Comparison of ENCODE assay signal across 9 cellular contexts in the genomic region with DNA sequence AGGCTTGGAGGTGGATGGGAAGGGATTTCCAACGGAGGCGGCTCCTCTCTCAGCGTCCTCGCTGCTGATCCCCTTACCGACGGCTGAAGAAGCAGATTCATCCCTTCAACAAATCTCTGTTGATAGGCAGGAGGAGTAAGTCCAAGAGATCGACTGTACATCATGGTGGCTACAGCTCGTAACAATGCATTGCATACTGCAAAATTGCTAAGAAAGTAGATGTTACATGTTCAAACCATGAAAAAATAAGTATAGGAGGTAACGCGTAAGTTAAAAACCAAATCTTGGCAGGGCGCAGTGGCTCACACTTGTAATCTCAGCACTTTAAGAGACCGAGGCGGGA. TPM values are rescaled to one million over a fixed set of nuclear protein-coding genes. Genes with fewer than 3 reads are reported as not detected.
A peak's percentile ranks its signal among the peaks of the same experiment; 100 is the strongest.
DNase-seq lines count a peak whose midpoint lies in the region; ATAC-seq, FAIRE-seq and TF ChIP-seq lines count a peak whose summit lies in the region.
"Had no signal": no experiment of that assay in that cellular context is flagged by ENCODE, and none has a peak within 500 bp of the region (broad histone marks: within the 10 kb centered on the region; RNA-seq: fewer than 3 reads in every experiment).

No MANE protein-coding gene starts in this region.

- H3K27me3 ChIP-seq in Panc1 (ENCODE audit: control insufficient read depth, insufficient read depth, low read length), result no peaks in the 10 kb centered on the region
- H3K27me3 ChIP-seq in endodermal cell (ENCODE audit: control insufficient read depth, insufficient read depth, low read length, poor library complexity, severe bottlenecking), result peaks cover 40% of the 10 kb centered on the region
- H3K27me3 ChIP-seq: upper lobe of right lung had no signal

- intact Hi-C loops in Panc1 (cut with micrococcal nuclease; ENCODE audit: unreplicated experiment), result no loop called here

- POLR2A ChIA-PET in Panc1 (lab: Charles Lee), result no interaction called here

- H3K27me3 Mint-ChIP-seq in activated CD8-positive, alpha-beta memory T cell treated with anti-CD3 and anti-CD28 coated beads, Interleukin-2, amount 10 ng/mL, durations not matched to agents 7 days and 5 days, result peaks cover 12% of the 10 kb centered on the region
- H3K27me3 Mint-ChIP-seq in endodermal cell (ENCODE audit: insufficient read depth), result peaks cover 21% of the 10 kb centered on the region

- DNase-seq in activated CD8-positive, alpha-beta memory T cell treated with anti-CD3 and anti-CD28 coated beads, Interleukin-2, amount 10 ng/mL, durations not matched to agents 7 days and 5 days, result no peak
- no peak for DNase-seq in activated CD8-positive, alpha-beta memory T cell treated with anti-CD3 and anti-CD28 coated beads, Interleukin-2, amount 50 U/mL, for 4 hours
- DNase-seq in Panc1 (ENCODE audit: low read depth, low spot score), result no peak
- DNase-seq in endodermal cell, result no peak
- DNase-seq in stimulated activated effector memory CD8-positive, alpha-beta T cell treated with anti-CD3 and anti-CD28 coated beads, Interleukin-12 subunit alpha, Interleukin-12 subunit beta, amount 100 ng/mL, for 72 hours (ENCODE audit: low spot score in 2 of 2), result no peak
- no peak for DNase-seq in stimulated activated CD4-positive, alpha-beta T cell treated with anti-CD3 and anti-CD28 coated beads, Interleukin-15, amount 100 ng/mL, for 24 hours
- no peak for DNase-seq in GM12892 (ENCODE audit: insufficient read length)

- CTCF ChIA-PET in activated CD8-positive, alpha-beta memory T cell treated with anti-CD3 and anti-CD28 coated beads, Interleukin-2, amount 10 ng/mL, durations not matched to agents 7 days and 5 days (lab: Charles Lee), result interaction anchor here (1.8 to 3.9 kb wide), 2 partner anchors 9 to 79 kb away, joined by 5 to 15 read pairs; a partner anchor contains a TSS
- CTCF ChIA-PET in Panc1 (lab: Charles Lee), result no interaction called here

- TF ChIP-seq POLR2A in GM12892 (IDR thresholded peaks at IDR 0.05; ENCODE audit: low read depth, low read length), result no peak

- TF ChIP-seq CTCF in Panc1 (IDR thresholded peaks at IDR 0.05) (no peak), endodermal cell (conservative IDR thresholded peaks at IDR 0.05) (no peak)

- no peaks in the 10 kb centered on the region for H3K9me3 Mint-ChIP-seq in activated CD8-positive, alpha-beta memory T cell treated with anti-CD3 and anti-CD28 coated beads, Interleukin-2, amount 10 ng/mL, durations not matched to agents 7 days and 5 days (ENCODE audit: low read depth)
- peaks cover 3% of the 10 kb centered on the region for H3K9me3 Mint-ChIP-seq in endodermal cell
- H3K9me3 Mint-ChIP-seq in stimulated activated effector memory CD8-positive, alpha-beta T cell treated with anti-CD3 and anti-CD28 coated beads, Interleukin-12 subunit alpha, Interleukin-12 subunit beta, amount 100 ng/mL, for 72 hours, result no peaks in the 10 kb centered on the region

- H3K27ac ChIP-seq in Panc1 (ENCODE audit: low read length) (no peak overlapping the region), endodermal cell (ENCODE audit: low read depth, low read length) (no peak overlapping the region)

- peaks cover 25% of the 10 kb centered on the region for H3K36me3 Mint-ChIP-seq in activated CD8-positive, alpha-beta memory T cell treated with anti-CD3 and anti-CD28 coated beads, Interleukin-2, amount 10 ng/mL, durations not matched to agents 7 days and 5 days
- H3K36me3 Mint-ChIP-seq in endodermal cell (ENCODE audit: low read depth), result peaks cover 25% of the 10 kb centered on the region
- peaks cover 19% of the 10 kb centered on the region for H3K36me3 Mint-ChIP-seq in stimulated activated effector memory CD8-positive, alpha-beta T cell treated with anti-CD3 and anti-CD28 coated beads, Interleukin-12 subunit alpha, Interleukin-12 subunit beta, amount 100 ng/mL, for 72 hours

- ATAC-seq in activated CD8-positive, alpha-beta memory T cell treated with anti-CD3 and anti-CD28 coated beads, Interleukin-2, amount 10 ng/mL, durations not matched to agents 7 days and 5 days, result no peak
- ATAC-seq in Panc1 (no peak), HG03108 (IDR thresholded peaks at IDR 0.05; ENCODE audit: unreplicated experiment) (no peak)
- ATAC-seq in stimulated activated effector memory CD8-positive, alpha-beta T cell treated with anti-CD3 and anti-CD28 coated beads, Interleukin-12 subunit alpha, Interleukin-12 subunit beta, amount 100 ng/mL, for 72 hours, result no peak

- BruUV-seq in Panc1 (replicated peaks; lab: Mats Ljungman, UMichigan), result no TSS peak

- H3K4me1 ChIP-seq in Panc1 (ENCODE audit: control insufficient read depth, insufficient read depth, low read length) (peaks cover 3% of the 10 kb centered on the region; the same call in 1 of the 2 replicates), endodermal cell (ENCODE audit: control insufficient read depth, insufficient read depth, low read length) (peaks cover 3% of the 10 kb centered on the region)
- H3K4me1 ChIP-seq: upper lobe of right lung had no signal

- H3K4me3 ChIP-seq in Panc1 (ENCODE audit: low read depth in 2 of 2, low read length in 2 of 2) (peak overlapping the region; percentile 30 to 88), endodermal cell (ENCODE audit: low read length) (no peak overlapping the region)

- no peak for FAIRE-seq in GM12892 (lab: Jason Lieb, UNC)

- in situ Hi-C loops in Panc1 (cut with HindIII; ENCODE audit: low pct_unique_long_range_greater_than_20kb, low sequenced_read_pairs), result no loop called here

- no peak overlapping the region for H3K27ac Mint-ChIP-seq in activated CD8-positive, alpha-beta memory T cell treated with anti-CD3 and anti-CD28 coated beads, Interleukin-2, amount 10 ng/mL, durations not matched to agents 7 days and 5 days
- H3K27ac Mint-ChIP-seq in endodermal cell, result no peak overlapping the region
- no peak overlapping the region for H3K27ac Mint-ChIP-seq in stimulated activated effector memory CD8-positive, alpha-beta T cell treated with anti-CD3 and anti-CD28 coated beads, Interleukin-12 subunit alpha, Interleukin-12 subunit beta, amount 100 ng/mL, for 72 hours

- peaks cover 14% of the 10 kb centered on the region for H3K4me1 Mint-ChIP-seq in activated CD8-positive, alpha-beta memory T cell treated with anti-CD3 and anti-CD28 coated beads, Interleukin-2, amount 10 ng/mL, durations not matched to agents 7 days and 5 days
- H3K4me1 Mint-ChIP-seq in endodermal cell, result peaks cover 4% of the 10 kb centered on the region
- peaks cover 33% of the 10 kb centered on the region for H3K4me1 Mint-ChIP-seq in stimulated activated effector memory CD8-positive, alpha-beta T cell treated with anti-CD3 and anti-CD28 coated beads, Interleukin-12 subunit alpha, Interleukin-12 subunit beta, amount 100 ng/mL, for 72 hours

- H3K36me3 ChIP-seq in Panc1 (ENCODE audit: control insufficient read depth, insufficient read depth, low read length), result no peaks in the 10 kb centered on the region; the same call in 1 of the 2 replicates
- peaks cover 14% of the 10 kb centered on the region for H3K36me3 ChIP-seq in endodermal cell (ENCODE audit: control insufficient read depth, insufficient read depth, low read length)

- H3K9ac ChIP-seq in endodermal cell (ENCODE audit: extremely low read depth, low read length, poor library complexity, severe bottlenecking), result no peak overlapping the region

- H3K9me3 ChIP-seq in Panc1 (ENCODE audit: control insufficient read depth, insufficient read depth, low read depth, low read length), result no peaks in the 10 kb centered on the region
- peaks cover 6% of the 10 kb centered on the region for H3K9me3 ChIP-seq in endodermal cell (ENCODE audit: control insufficient read depth, low read length)
- H3K9me3 ChIP-seq: upper lobe of right lung had no signal

- 48 to 49% methylated on average over 13 of the region's 13 CpGs for WGBS in endodermal cell (ENCODE audit: insufficient coverage in 1 of 2, insufficient read length in 1 of 2), 2 experiments

- peak overlapping the region; percentile 87 for H3K4me3 Mint-ChIP-seq in activated CD8-positive, alpha-beta memory T cell treated with anti-CD3 and anti-CD28 coated beads, Interleukin-2, amount 10 ng/mL, durations not matched to agents 7 days and 5 days
- peak overlapping the region; percentile 79 for H3K4me3 Mint-ChIP-seq in endodermal cell
- peak overlapping the region; percentile 89 for H3K4me3 Mint-ChIP-seq in stimulated activated effector memory CD8-positive, alpha-beta T cell treated with anti-CD3 and anti-CD28 coated beads, Interleukin-12 subunit alpha, Interleukin-12 subunit beta, amount 100 ng/mL, for 72 hours

RNA-seq across cellular contexts. Expression of a gene that starts 0.5 kb away (rescaled TPM):
- 10 to 100 TPM; 36.9 to 41.3 TPM for total RNA-seq in activated CD8-positive, alpha-beta memory T cell treated with anti-CD3 and anti-CD28 coated beads, Interleukin-2, amount 10 ng/mL, durations not matched to agents 7 days and 5 days
- total RNA-seq in Panc1 (2021; ENCODE audit: unreplicated experiment), result 46.6 TPM
- polyA plus RNA-seq in Panc1 (2012; ENCODE audit: insufficient read length), result 69.1 TPM
- total RNA-seq in endodermal cell, result 10 to 100 TPM; 25.3 to 28.6 TPM
- 25.1 TPM for polyA plus RNA-seq in endodermal cell (2013, experiment 1 of 2)
- 22.5 TPM for polyA plus RNA-seq in endodermal cell (2013, experiment 2 of 2)
- polyA plus RNA-seq in GM12892 (2012; ENCODE audit: missing spikeins), result 25.2 TPM

RNA-seq across cellular contexts. Expression of a gene that starts 19.1 kb away (rescaled TPM):
- total RNA-seq in activated CD8-positive, alpha-beta memory T cell treated with anti-CD3 and anti-CD28 coated beads, Interleukin-2, amount 10 ng/mL, durations not matched to agents 7 days and 5 days, result not detected
- total RNA-seq in Panc1 (2021; ENCODE audit: unreplicated experiment), result 18.5 TPM
- 40.8 TPM for polyA plus RNA-seq in Panc1 (2012; ENCODE audit: insufficient read length)
- 1 to 10 TPM; 4.7 to 8.4 TPM for total RNA-seq in endodermal cell
- polyA plus RNA-seq in endodermal cell (2013, experiment 1 of 2), result 10.9 TPM
- polyA plus RNA-seq in endodermal cell (2013, experiment 2 of 2), result 9.4 TPM
- 0.42 TPM for polyA plus RNA-seq in GM12892 (2012; ENCODE audit: missing spikeins)

RNA-seq across cellular contexts. Expression of a gene that starts 37.8 kb away (rescaled TPM):
- not detected for total RNA-seq in activated CD8-positive, alpha-beta memory T cell treated with anti-CD3 and anti-CD28 coated beads, Interleukin-2, amount 10 ng/mL, durations not matched to agents 7 days and 5 days
- total RNA-seq in Panc1 (2021; ENCODE audit: unreplicated experiment) (0.74 TPM), endodermal cell (10 to 100 TPM; 12.3 to 12.4 TPM)
- polyA plus RNA-seq in Panc1 (2012; ENCODE audit: insufficient read length), result 2.0 TPM
- 6.1 TPM for polyA plus RNA-seq in endodermal cell (2013, experiment 1 of 2)
- 6.1 TPM for polyA plus RNA-seq in endodermal cell (2013, experiment 2 of 2)
- 7.9 TPM for polyA plus RNA-seq in GM12892 (2012; ENCODE audit: missing spikeins)

RNA-seq across cellular contexts. Expression of a gene that starts 42.8 kb away (rescaled TPM):
- 10 to 100 TPM; 49.3 to 58.6 TPM for total RNA-seq in activated CD8-positive, alpha-beta memory T cell treated with anti-CD3 and anti-CD28 coated beads, Interleukin-2, amount 10 ng/mL, durations not matched to agents 7 days and 5 days
- total RNA-seq in Panc1 (2021; ENCODE audit: unreplicated experiment) (85.7 TPM), endodermal cell (10 to 100 TPM; 73.9 to 81.5 TPM)
- polyA plus RNA-seq in Panc1 (2012; ENCODE audit: insufficient read length), result 101 TPM
- polyA plus RNA-seq in endodermal cell (2013, experiment 1 of 2), result 78.7 TPM
- 71.5 TPM for polyA plus RNA-seq in endodermal cell (2013, experiment 2 of 2)
- polyA plus RNA-seq in GM12892 (2012; ENCODE audit: missing spikeins), result 28.2 TPM

RNA-seq across cellular contexts. Expression of a gene that starts 45.0 kb away (rescaled TPM):
- 100 to 1,000 TPM; 138 to 139 TPM for total RNA-seq in activated CD8-positive, alpha-beta memory T cell treated with anti-CD3 and anti-CD28 coated beads, Interleukin-2, amount 10 ng/mL, durations not matched to agents 7 days and 5 days
- 143 TPM for total RNA-seq in Panc1 (2021; ENCODE audit: unreplicated experiment)
- 180 TPM for polyA plus RNA-seq in Panc1 (2012; ENCODE audit: insufficient read length)
- 100 to 1,000 TPM; 130 to 170 TPM for total RNA-seq in endodermal cell
- polyA plus RNA-seq in endodermal cell (2013, experiment 1 of 2), result 85.8 TPM
- polyA plus RNA-seq in endodermal cell (2013, experiment 2 of 2), result 77.0 TPM
- polyA plus RNA-seq in GM12892 (2012; ENCODE audit: missing spikeins), result 82.9 TPM

Comparison
In these comparisons a context has a peak if more than half of its experiments do, and no peak if none do; other contexts are left out.
1. RNA of a gene that starts 19.1 kb away (total RNA-seq): 18.5 TPM in Panc1 (single experiment) and 4.7 to 8.4 TPM in endodermal cell; not detected in activated CD8-positive, alpha-beta memory T cell treated with anti-CD3 and anti-CD28 coated beads, Interleukin-2, amount 10 ng/mL, durations not matched to agents 7 days and 5 days; every median in the first group is over 4 times any median in the second.
2. Peak in every context shown above with its lines, with median percentiles within 50 percentile points of each other: H3K4me3 Mint-ChIP-seq.